10 cellular contexts compared by ENCODE assay signal in the genomic region with DNA sequence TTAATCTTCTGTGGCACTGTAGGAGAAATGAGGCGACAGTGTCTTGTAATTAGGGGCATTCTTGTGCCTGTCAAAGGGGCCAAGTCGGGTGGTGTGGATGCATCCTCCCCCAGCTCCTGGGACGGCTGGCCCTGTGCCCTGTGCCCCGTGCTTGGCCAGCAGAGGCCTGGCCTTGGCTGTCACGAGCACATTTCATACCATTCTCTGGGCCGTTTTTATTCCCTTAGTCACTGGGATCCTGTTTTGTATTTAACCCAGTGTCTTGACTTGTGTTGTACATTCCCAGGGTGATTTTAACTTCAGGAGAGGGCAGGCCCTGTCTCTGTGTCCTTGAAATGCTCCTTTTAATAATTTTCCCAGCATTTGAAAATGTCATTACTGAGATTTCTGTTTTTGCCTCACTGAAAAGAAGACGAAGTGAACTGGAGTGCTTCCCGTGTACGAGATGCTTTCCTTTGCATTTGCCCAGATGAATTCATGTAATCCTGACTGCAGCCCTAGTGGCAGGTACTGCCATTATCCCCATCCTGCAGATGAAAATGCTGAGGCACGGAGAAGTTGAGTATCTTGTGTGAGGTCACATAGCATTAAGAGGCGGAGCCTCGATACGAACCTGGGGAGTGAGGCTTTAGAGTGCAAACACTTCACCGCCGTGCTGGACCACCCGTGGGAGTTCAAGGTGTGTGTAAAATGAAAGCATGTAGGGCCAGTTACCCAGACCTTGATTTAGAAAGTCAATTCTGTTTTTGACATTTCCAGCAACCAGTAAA. TPM values are rescaled to one million over a fixed set of nuclear protein-coding genes. Genes with fewer than 3 reads are reported as not detected.
A peak's percentile ranks its signal among the peaks of the same experiment; 100 is the strongest.
DNase-seq lines count a peak whose midpoint lies in the region; ATAC-seq and TF ChIP-seq lines count a peak whose summit lies in the region.
"Had no signal": no experiment of that assay in that cellular context is flagged by ENCODE, and none has a peak within 500 bp of the region (broad histone marks: within the 10 kb centered on the region; RNA-seq: fewer than 3 reads in every experiment).

No MANE protein-coding gene starts in this region.

- H3K4me1 Mint-ChIP-seq in chondrocyte (ENCODE audit: low read depth), result peaks cover 84% of the 10 kb centered on the region

- H3K27me3 ChIP-seq in skeletal muscle tissue (ENCODE audit: control insufficient read depth in 3 of 3, insufficient read depth in 3 of 3, low read length in 3 of 3), result no peaks in the 10 kb centered on the region
- H3K27me3 ChIP-seq: neutrophil had no signal

- H3K27ac ChIP-seq in skeletal muscle tissue (ENCODE audit: low read depth, low read length), result peak overlapping the region; percentile 92
- H3K27ac ChIP-seq: neutrophil had no signal

- H3K4me3 Mint-ChIP-seq in chondrocyte (ENCODE audit: unreplicated experiment), result peak overlapping the region; percentile 52

- TF ChIP-seq CTCF in chondrocyte (IDR thresholded peaks at IDR 0.05), result peak; percentile 49

- H3K9me3 Mint-ChIP-seq in chondrocyte (ENCODE audit: low read depth), result no peaks in the 10 kb centered on the region

- peak overlapping the region; percentile 62 to 79 (median 71) for H3K9ac ChIP-seq in skeletal muscle tissue (ENCODE audit: low read depth in 1 of 3, low read length in 3 of 3)

- ATAC-seq in left lobe of liver (peak; percentile 63), GM19397 (IDR thresholded peaks at IDR 0.05; ENCODE audit: unreplicated experiment) (no peak), GM18858 (IDR thresholded peaks at IDR 0.05; ENCODE audit: unreplicated experiment) (no peak)

- no peaks in the 10 kb centered on the region for H3K27me3 Mint-ChIP-seq in chondrocyte (ENCODE audit: low read depth)

- peaks cover 33 to 39% (median 34%) of the 10 kb centered on the region in 3 donors for H3K4me1 ChIP-seq in skeletal muscle tissue (ENCODE audit: control insufficient read depth in 3 of 3, insufficient read depth in 3 of 3, low read length in 3 of 3)
- H3K4me1 ChIP-seq: Caco-2 had no signal

- peak overlapping the region; percentile 16 to 30 (median 25) for H3K4me3 ChIP-seq in skeletal muscle tissue (ENCODE audit: low read length in 3 of 3)

- no peaks in the 10 kb centered on the region for H3K36me3 ChIP-seq in skeletal muscle tissue (ENCODE audit: control insufficient read depth in 3 of 3, insufficient read depth in 3 of 3, low read length in 3 of 3)
- H3K36me3 ChIP-seq: neutrophil had no signal

- peak overlapping the region; percentile 100 for H3K27ac Mint-ChIP-seq in chondrocyte (ENCODE audit: unreplicated experiment)

- peaks cover 11% of the 10 kb centered on the region for H3K36me3 Mint-ChIP-seq in chondrocyte (ENCODE audit: low read depth)

- no peaks in the 10 kb centered on the region for H3K9me3 ChIP-seq in skeletal muscle tissue (ENCODE audit: control insufficient read depth in 3 of 3, low read length in 3 of 3)
- H3K9me3 ChIP-seq: Caco-2, neutrophil had no signal

- DNase-seq in GM04503 (ENCODE audit: low read depth), result peak; percentile 88
- DNase-seq in chondrocyte (ENCODE audit: low spot score), result no peak
- DNase-seq in left lobe of liver (ENCODE audit: low spot score), result no peak
- no peak for DNase-seq in NCI-H1930 (lab: John Stamatoyannopoulos, UW)
- DNase-seq in NCI-H2196 (lab: John Stamatoyannopoulos, UW; ENCODE audit: unreplicated experiment), result no peak
- DNase-seq: Caco-2 had no signal

RNA-seq across cellular contexts. Expression of gene SH3RF3, which starts 57.0 kb away (rescaled TPM):
- 58.8 to 66.2 TPM (median 59.5 TPM) in 3 replicates for total RNA-seq in chondrocyte
- total RNA-seq in left lobe of liver, result 1.1 TPM
- total RNA-seq in skeletal muscle tissue, result 2.1 TPM

Comparison
In these comparisons a context has a peak if more than half of its experiments do, and no peak if none do; other contexts are left out.
1. RNA of gene SH3RF3, which starts 57.0 kb away (total RNA-seq): 58.8 to 66.2 TPM in chondrocyte; 2.1 TPM in skeletal muscle tissue (single experiment) and 1.1 TPM in left lobe of liver (single experiment); every median in the first group is over 10 times any median in the second.